ENCODE assay signal across 29 cellular contexts in genomic region chr1:30414851-30415165, GRCh38.
"Had no signal": no experiment of that assay in that cellular context is flagged by ENCODE, and none has a peak within 500 bp of the region (broad histone marks: within the 10 kb centered on the region; RNA-seq: fewer than 3 reads in every experiment).

No MANE protein-coding gene starts in this region.

- H3K27ac ChIP-seq: ascending aorta, cardiac muscle cell, gastroesophageal sphincter, parathyroid adenoma, psoas muscle, spleen, suprapubic skin, tibial artery, WERI-Rb-1 had no signal

- H3K36me3 Mint-ChIP-seq: activated naive CD8-positive, alpha-beta T cell treated with anti-CD3 and anti-CD28 coated beads, Interleukin-2, amount 10 ng/mL, durations not matched to agents 7 days and 5 days; brain; immature natural killer cell had no signal

- H3K36me3 ChIP-seq: ascending aorta, cardiac muscle cell, gastroesophageal sphincter, spleen, suprapubic skin, tibial artery, WERI-Rb-1 had no signal

- DNase-seq: activated CD4-positive, alpha-beta T cell treated with anti-CD3 and anti-CD28 coated beads for 48 hours; activated effector memory CD4-positive, alpha-beta T cell treated with Interleukin-2 at 50 U/mL for 16 hours; activated naive CD4-positive, alpha-beta T cell treated with anti-CD3 and anti-CD28 coated beads for 36 hours; activated naive CD8-positive, alpha-beta T cell treated with anti-CD3 and anti-CD28 coated beads, Interleukin-2, amount 10 ng/mL, durations not matched to agents 7 days and 5 days; activated T-cell treated with anti-CD3 and anti-CD28 coated beads for 4 hours; activated T-cell treated with anti-CD3 and anti-CD28 coated beads, Interleukin-2, amount 50 U/mL, for 72 hours; cortex of kidney; effector memory CD8-positive, alpha-beta T cell; erythroblast; hippocampal formation; immature natural killer cell; kidney; left colon; mesendoderm; nucleus accumbens; psoas muscle; spleen; stimulated activated naive CD4-positive, alpha-beta T cell; T-helper 17 cell; T1000; WERI-Rb-1 had no signal

- H3K9ac ChIP-seq: parathyroid adenoma had no signal

- H3K4me3 Mint-ChIP-seq: activated naive CD4-positive, alpha-beta T cell treated with anti-CD3 and anti-CD28 coated beads for 36 hours; activated naive CD8-positive, alpha-beta T cell treated with anti-CD3 and anti-CD28 coated beads, Interleukin-2, amount 10 ng/mL, durations not matched to agents 7 days and 5 days; activated T-cell treated with anti-CD3 and anti-CD28 coated beads, Interleukin-2, amount 50 U/mL, for 72 hours; brain; effector memory CD8-positive, alpha-beta T cell; immature natural killer cell; nephron; T-helper 17 cell had no signal

- H3K27ac Mint-ChIP-seq: activated naive CD4-positive, alpha-beta T cell treated with anti-CD3 and anti-CD28 coated beads for 36 hours; activated naive CD8-positive, alpha-beta T cell treated with anti-CD3 and anti-CD28 coated beads, Interleukin-2, amount 10 ng/mL, durations not matched to agents 7 days and 5 days; activated T-cell treated with anti-CD3 and anti-CD28 coated beads, Interleukin-2, amount 50 U/mL, for 72 hours; effector memory CD8-positive, alpha-beta T cell; nephron; T-helper 17 cell had no signal

- H3K4me1 ChIP-seq: ascending aorta, gastroesophageal sphincter, parathyroid adenoma, psoas muscle, spleen, tibial artery had no signal

- H3K9me3 ChIP-seq: ascending aorta, gastroesophageal sphincter, psoas muscle, spleen, suprapubic skin, tibial artery had no signal

- H3K27me3 ChIP-seq: ascending aorta, cardiac muscle cell, suprapubic skin had no signal

- FAIRE-seq: kidney had no signal

- H3K4me1 Mint-ChIP-seq: activated naive CD8-positive, alpha-beta T cell treated with anti-CD3 and anti-CD28 coated beads, Interleukin-2, amount 10 ng/mL, durations not matched to agents 7 days and 5 days; immature natural killer cell; nephron had no signal

- H3K27me3 Mint-ChIP-seq: activated naive CD8-positive, alpha-beta T cell treated with anti-CD3 and anti-CD28 coated beads, Interleukin-2, amount 10 ng/mL, durations not matched to agents 7 days and 5 days had no signal

- H3K9me3 Mint-ChIP-seq: activated naive CD4-positive, alpha-beta T cell treated with anti-CD3 and anti-CD28 coated beads for 36 hours; activated naive CD8-positive, alpha-beta T cell treated with anti-CD3 and anti-CD28 coated beads, Interleukin-2, amount 10 ng/mL, durations not matched to agents 7 days and 5 days; activated T-cell treated with anti-CD3 and anti-CD28 coated beads, Interleukin-2, amount 50 U/mL, for 72 hours; brain; effector memory CD8-positive, alpha-beta T cell; nephron had no signal

- H3K4me3 ChIP-seq: ascending aorta, cardiac muscle cell, gastroesophageal sphincter, psoas muscle, spleen, suprapubic skin, tibial artery had no signal
